Comparison of ENCODE assay signal across 9 cellular contexts in genomic region chr1:234214911-234215892, GRCh38.
A peak's percentile ranks its signal among the peaks of the same experiment; 100 is the strongest.
DNase-seq lines count a peak whose midpoint lies in the region; ATAC-seq and TF ChIP-seq lines count a peak whose summit lies in the region.
"Had no signal": no experiment of that assay in that cellular context is flagged by ENCODE, and none has a peak within 500 bp of the region (broad histone marks: within the 10 kb centered on the region; RNA-seq: fewer than 3 reads in every experiment).

No MANE protein-coding gene starts in this region.

- H3K27ac ChIP-seq in BLaER1 = no peak overlapping the region
- peak overlapping the region; percentile 86 to 87 for H3K27ac ChIP-seq in breast epithelium
- H3K27ac ChIP-seq in lower lobe of right lung = no peak overlapping the region
- H3K27ac ChIP-seq in Karpas-422 (ENCODE audit: low read length) = no peak overlapping the region

- no peak overlapping the region for H2AFZ ChIP-seq in Karpas-422 (ENCODE audit: low read length)

- intact Hi-C loops in breast epithelium (cut with DNase I; ENCODE audit: low total_unique reads) = no loop called here
- intact Hi-C loops in lower lobe of right lung (cut with DNase I) = no loop called here

- TF ChIP-seq CTCF in breast epithelium (IDR thresholded peaks at IDR 0.05) (no peak), lower lobe of right lung (IDR thresholded peaks at IDR 0.05) (no peak)

- no peaks in the 10 kb centered on the region for H3K9me2 ChIP-seq in Karpas-422 (replicated peaks; ENCODE audit: insufficient read depth, low read length)

- H3K27me3 ChIP-seq in BLaER1 (peaks cover 46% of the 10 kb centered on the region), breast epithelium (no peaks in the 10 kb centered on the region), lower lobe of right lung (ENCODE audit: low read depth) (peaks cover 31% of the 10 kb centered on the region), Karpas-422 (ENCODE audit: low read length) (no peaks in the 10 kb centered on the region)

- H3K4me2 ChIP-seq in BLaER1 (peak overlapping the region; percentile 95), Karpas-422 (ENCODE audit: low read depth, low read length, poor library complexity, severe bottlenecking) (no peak overlapping the region)

- H3K36me3 ChIP-seq in BLaER1 (no peaks in the 10 kb centered on the region), breast epithelium (no peaks in the 10 kb centered on the region), lower lobe of right lung (no peaks in the 10 kb centered on the region), Karpas-422 (ENCODE audit: insufficient read depth, low read length) (no peaks in the 10 kb centered on the region)

- DNase-seq in breast epithelium (ENCODE audit: low spot score in 2 of 2) (peak; percentile 79 to 80), lower lobe of right lung (peak; percentile 60), HUDEP-2 (lab: John Stamatoyannopoulos, UW; ENCODE audit: unreplicated experiment in 76 of 76) (no peak), cortex of kidney (lab: John Stamatoyannopoulos, UW) (no peak), Karpas-422 (no peak)
- DNase-seq: NCI-H1930 had no signal

- H4K20me1 ChIP-seq in BLaER1 (peaks cover 9% of the 10 kb centered on the region), Karpas-422 (ENCODE audit: insufficient read depth, low read depth, low read length) (no peaks in the 10 kb centered on the region)

- H3K9me3 ChIP-seq in BLaER1 = peaks cover 13% of the 10 kb centered on the region; the same call in 1 of the 2 replicates
- no peaks in the 10 kb centered on the region for H3K9me3 ChIP-seq in breast epithelium
- no peaks in the 10 kb centered on the region for H3K9me3 ChIP-seq in lower lobe of right lung
- no peaks in the 10 kb centered on the region for H3K9me3 ChIP-seq in Karpas-422 (ENCODE audit: low read length)

- no peak for TF ChIP-seq POLR2A in breast epithelium (IDR thresholded peaks at IDR 0.05)

- ATAC-seq in HG02938 (IDR thresholded peaks at IDR 0.05; ENCODE audit: unreplicated experiment) (peak; percentile 3), lower lobe of right lung (peak; percentile 67 to 70), HG03432 (IDR thresholded peaks at IDR 0.05; ENCODE audit: unreplicated experiment) (no peak)

- peaks cover 35% of the 10 kb centered on the region for H3K4me1 ChIP-seq in BLaER1
- no peaks in the 10 kb centered on the region for H3K4me1 ChIP-seq in breast epithelium
- peaks cover 15% of the 10 kb centered on the region for H3K4me1 ChIP-seq in lower lobe of right lung
- H3K4me1 ChIP-seq in Karpas-422 (ENCODE audit: low read length) = no peaks in the 10 kb centered on the region

- H3K4me3 ChIP-seq in BLaER1 = peak overlapping the region; percentile 67
- H3K4me3 ChIP-seq in breast epithelium = peak overlapping the region in 2 of 3 donors; percentile 58 to 73
- peak overlapping the region; percentile 56 for H3K4me3 ChIP-seq in lower lobe of right lung
- no peak overlapping the region for H3K4me3 ChIP-seq in Karpas-422 (ENCODE audit: low read length)

- no peaks in the 10 kb centered on the region for H3K79me2 ChIP-seq in Karpas-422 (ENCODE audit: low read length)

- H3K9ac ChIP-seq in BLaER1 = no peak overlapping the region
- H3K9ac ChIP-seq in Karpas-422 (ENCODE audit: low read length) = no peak overlapping the region

Comparison
In these comparisons a context has a peak if more than half of its experiments do, and no peak if none do; other contexts are left out.
1. H3K27ac ChIP-seq: peak in breast epithelium (2 of 2); none in BLaER1 (single experiment), lower lobe of right lung (single experiment) and Karpas-422 (single experiment).
2. DNase-seq: peak in breast epithelium (2 of 2) and lower lobe of right lung (single experiment); none in HUDEP-2 (0 of 76), cortex of kidney (single experiment) and Karpas-422 (single experiment).